1 cellular context compared by ENCODE assay signal in the genomic region with DNA sequence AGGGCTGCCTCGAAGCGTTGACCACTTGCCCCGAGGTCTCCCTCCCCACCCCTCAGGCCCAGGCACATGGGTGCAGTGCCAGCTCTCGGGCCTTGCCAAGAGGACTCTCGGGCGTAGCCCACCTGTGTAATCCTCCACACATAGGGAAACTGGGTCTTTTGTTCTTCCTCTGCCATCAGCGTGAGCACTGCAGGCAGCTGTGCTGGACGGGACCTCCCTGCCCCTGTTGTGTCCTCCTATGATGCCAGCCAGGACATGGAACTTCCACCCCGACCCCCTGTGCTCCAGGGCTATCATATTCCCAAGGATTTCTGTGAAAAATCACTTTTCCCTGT.
TF ChIP-seq lines count a peak whose summit lies in the region.

No MANE protein-coding gene starts in this region.

TF ChIP-seq in HepG2, 621 proteins besides CTCF, POLR2A, EP300 and RAD21 (continued from another document):
- TF ChIP-seq, protein P1, sequence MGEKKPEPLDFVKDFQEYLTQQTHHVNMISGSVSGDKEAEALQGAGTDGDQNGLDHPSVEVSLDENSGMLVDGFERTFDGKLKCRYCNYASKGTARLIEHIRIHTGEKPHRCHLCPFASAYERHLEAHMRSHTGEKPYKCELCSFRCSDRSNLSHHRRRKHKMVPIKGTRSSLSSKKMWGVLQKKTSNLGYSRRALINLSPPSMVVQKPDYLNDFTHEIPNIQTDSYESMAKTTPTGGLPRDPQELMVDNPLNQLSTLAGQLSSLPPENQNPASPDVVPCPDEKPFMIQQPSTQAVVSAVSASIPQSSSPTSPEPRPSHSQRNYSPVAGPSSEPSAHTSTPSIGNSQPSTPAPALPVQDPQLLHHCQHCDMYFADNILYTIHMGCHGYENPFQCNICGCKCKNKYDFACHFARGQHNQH (CRISPR knock-in tag; IDR thresholded peaks at IDR 0.05) = no peak
- TF ChIP-seq, protein P2, sequence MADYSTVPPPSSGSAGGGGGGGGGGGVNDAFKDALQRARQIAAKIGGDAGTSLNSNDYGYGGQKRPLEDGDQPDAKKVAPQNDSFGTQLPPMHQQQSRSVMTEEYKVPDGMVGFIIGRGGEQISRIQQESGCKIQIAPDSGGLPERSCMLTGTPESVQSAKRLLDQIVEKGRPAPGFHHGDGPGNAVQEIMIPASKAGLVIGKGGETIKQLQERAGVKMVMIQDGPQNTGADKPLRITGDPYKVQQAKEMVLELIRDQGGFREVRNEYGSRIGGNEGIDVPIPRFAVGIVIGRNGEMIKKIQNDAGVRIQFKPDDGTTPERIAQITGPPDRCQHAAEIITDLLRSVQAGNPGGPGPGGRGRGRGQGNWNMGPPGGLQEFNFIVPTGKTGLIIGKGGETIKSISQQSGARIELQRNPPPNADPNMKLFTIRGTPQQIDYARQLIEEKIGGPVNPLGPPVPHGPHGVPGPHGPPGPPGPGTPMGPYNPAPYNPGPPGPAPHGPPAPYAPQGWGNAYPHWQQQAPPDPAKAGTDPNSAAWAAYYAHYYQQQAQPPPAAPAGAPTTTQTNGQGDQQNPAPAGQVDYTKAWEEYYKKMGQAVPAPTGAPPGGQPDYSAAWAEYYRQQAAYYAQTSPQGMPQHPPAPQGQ (CRISPR knock-in tag; IDR thresholded peaks at IDR 0.05; ENCODE audit: borderline replicate concordance) = no peak
- TF ChIP-seq, protein P3, sequence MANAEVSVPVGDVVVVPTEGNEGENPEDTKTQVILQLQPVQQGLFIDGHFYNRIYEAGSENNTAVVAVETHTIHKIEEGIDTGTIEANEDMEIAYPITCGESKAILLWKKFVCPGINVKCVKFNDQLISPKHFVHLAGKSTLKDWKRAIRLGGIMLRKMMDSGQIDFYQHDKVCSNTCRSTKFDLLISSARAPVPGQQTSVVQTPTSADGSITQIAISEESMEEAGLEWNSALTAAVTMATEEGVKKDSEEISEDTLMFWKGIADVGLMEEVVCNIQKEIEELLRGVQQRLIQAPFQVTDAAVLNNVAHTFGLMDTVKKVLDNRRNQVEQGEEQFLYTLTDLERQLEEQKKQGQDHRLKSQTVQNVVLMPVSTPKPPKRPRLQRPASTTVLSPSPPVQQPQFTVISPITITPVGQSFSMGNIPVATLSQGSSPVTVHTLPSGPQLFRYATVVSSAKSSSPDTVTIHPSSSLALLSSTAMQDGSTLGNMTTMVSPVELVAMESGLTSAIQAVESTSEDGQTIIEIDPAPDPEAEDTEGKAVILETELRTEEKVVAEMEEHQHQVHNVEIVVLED (CRISPR knock-in tag; IDR thresholded peaks at IDR 0.05; ENCODE audit: borderline replicate concordance) = no peak
- TF ChIP-seq NFKB2 (CRISPR knock-in tag; IDR thresholded peaks at IDR 0.05; ENCODE audit: borderline replicate concordance) (no peak), MXD4 (CRISPR knock-in tag; IDR thresholded peaks at IDR 0.05) (no peak), IRF2 (CRISPR knock-in tag; IDR thresholded peaks at IDR 0.05) (no peak), SIX4 (CRISPR knock-in tag; IDR thresholded peaks at IDR 0.05) (no peak), ZNF558 (CRISPR knock-in tag; IDR thresholded peaks at IDR 0.05; ENCODE audit: borderline replicate concordance) (no peak)
- TF ChIP-seq, protein P4, sequence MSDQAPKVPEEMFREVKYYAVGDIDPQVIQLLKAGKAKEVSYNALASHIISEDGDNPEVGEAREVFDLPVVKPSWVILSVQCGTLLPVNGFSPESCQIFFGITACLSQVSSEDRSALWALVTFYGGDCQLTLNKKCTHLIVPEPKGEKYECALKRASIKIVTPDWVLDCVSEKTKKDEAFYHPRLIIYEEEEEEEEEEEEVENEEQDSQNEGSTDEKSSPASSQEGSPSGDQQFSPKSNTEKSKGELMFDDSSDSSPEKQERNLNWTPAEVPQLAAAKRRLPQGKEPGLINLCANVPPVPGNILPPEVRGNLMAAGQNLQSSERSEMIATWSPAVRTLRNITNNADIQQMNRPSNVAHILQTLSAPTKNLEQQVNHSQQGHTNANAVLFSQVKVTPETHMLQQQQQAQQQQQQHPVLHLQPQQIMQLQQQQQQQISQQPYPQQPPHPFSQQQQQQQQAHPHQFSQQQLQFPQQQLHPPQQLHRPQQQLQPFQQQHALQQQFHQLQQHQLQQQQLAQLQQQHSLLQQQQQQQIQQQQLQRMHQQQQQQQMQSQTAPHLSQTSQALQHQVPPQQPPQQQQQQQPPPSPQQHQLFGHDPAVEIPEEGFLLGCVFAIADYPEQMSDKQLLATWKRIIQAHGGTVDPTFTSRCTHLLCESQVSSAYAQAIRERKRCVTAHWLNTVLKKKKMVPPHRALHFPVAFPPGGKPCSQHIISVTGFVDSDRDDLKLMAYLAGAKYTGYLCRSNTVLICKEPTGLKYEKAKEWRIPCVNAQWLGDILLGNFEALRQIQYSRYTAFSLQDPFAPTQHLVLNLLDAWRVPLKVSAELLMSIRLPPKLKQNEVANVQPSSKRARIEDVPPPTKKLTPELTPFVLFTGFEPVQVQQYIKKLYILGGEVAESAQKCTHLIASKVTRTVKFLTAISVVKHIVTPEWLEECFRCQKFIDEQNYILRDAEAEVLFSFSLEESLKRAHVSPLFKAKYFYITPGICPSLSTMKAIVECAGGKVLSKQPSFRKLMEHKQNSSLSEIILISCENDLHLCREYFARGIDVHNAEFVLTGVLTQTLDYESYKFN (CRISPR knock-in tag; conservative IDR thresholded peaks at IDR 0.05) = no peak
- TF ChIP-seq, protein P5, sequence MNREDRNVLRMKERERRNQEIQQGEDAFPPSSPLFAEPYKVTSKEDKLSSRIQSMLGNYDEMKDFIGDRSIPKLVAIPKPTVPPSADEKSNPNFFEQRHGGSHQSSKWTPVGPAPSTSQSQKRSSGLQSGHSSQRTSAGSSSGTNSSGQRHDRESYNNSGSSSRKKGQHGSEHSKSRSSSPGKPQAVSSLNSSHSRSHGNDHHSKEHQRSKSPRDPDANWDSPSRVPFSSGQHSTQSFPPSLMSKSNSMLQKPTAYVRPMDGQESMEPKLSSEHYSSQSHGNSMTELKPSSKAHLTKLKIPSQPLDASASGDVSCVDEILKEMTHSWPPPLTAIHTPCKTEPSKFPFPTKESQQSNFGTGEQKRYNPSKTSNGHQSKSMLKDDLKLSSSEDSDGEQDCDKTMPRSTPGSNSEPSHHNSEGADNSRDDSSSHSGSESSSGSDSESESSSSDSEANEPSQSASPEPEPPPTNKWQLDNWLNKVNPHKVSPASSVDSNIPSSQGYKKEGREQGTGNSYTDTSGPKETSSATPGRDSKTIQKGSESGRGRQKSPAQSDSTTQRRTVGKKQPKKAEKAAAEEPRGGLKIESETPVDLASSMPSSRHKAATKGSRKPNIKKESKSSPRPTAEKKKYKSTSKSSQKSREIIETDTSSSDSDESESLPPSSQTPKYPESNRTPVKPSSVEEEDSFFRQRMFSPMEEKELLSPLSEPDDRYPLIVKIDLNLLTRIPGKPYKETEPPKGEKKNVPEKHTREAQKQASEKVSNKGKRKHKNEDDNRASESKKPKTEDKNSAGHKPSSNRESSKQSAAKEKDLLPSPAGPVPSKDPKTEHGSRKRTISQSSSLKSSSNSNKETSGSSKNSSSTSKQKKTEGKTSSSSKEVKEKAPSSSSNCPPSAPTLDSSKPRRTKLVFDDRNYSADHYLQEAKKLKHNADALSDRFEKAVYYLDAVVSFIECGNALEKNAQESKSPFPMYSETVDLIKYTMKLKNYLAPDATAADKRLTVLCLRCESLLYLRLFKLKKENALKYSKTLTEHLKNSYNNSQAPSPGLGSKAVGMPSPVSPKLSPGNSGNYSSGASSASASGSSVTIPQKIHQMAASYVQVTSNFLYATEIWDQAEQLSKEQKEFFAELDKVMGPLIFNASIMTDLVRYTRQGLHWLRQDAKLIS (CRISPR knock-in tag; IDR thresholded peaks at IDR 0.05) = no peak
- TF ChIP-seq, protein P6, sequence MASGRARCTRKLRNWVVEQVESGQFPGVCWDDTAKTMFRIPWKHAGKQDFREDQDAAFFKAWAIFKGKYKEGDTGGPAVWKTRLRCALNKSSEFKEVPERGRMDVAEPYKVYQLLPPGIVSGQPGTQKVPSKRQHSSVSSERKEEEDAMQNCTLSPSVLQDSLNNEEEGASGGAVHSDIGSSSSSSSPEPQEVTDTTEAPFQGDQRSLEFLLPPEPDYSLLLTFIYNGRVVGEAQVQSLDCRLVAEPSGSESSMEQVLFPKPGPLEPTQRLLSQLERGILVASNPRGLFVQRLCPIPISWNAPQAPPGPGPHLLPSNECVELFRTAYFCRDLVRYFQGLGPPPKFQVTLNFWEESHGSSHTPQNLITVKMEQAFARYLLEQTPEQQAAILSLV (CRISPR knock-in tag; IDR thresholded peaks at IDR 0.05; ENCODE audit: borderline replicate concordance) = no peak
